Comparison of ENCODE assay signal across 8 cellular contexts in the genomic region with DNA sequence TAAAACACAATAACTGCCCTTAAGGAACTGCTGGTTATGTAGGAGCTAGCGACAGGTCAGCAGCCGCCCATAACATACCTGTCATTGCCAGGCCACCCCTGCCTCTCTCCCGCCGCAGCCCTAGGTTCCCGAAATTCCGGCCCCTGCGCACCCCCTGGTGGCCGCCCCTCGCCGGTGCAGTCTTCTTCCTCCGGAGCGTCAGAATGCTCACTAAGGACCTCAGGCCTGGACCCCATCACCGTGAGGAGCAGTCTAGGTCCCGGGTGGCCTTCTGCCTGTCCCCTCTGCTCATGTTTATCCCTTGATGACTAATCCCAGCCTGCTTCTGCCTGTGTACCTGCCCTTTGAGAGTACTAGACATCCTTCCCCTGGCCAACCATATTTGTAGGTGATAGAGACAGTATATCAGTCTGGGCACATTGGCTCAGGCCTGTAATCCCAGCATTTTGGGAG.
DNase-seq lines count a peak whose midpoint lies in the region; ATAC-seq and TF ChIP-seq lines count a peak whose summit lies in the region.

No MANE protein-coding gene starts in this region.

- no peaks in the 10 kb centered on the region for H3F3A ChIP-seq in OCI-LY1 (ENCODE audit: insufficient read depth, low read length)

- no peaks in the 10 kb centered on the region for H3K9me2 ChIP-seq in OCI-LY1 (ENCODE audit: low read depth, low read length)

- peak overlapping the region; percentile 38 for H3K4me3 ChIP-seq in OCI-LY1 (ENCODE audit: low read depth, low read length, poor library complexity, severe bottlenecking)
- H3K4me3 ChIP-seq in fibroblast of mammary gland (ENCODE audit: control insufficient read depth, low read depth, low read length), result no peak overlapping the region

- H3K27ac ChIP-seq in OCI-LY1 (ENCODE audit: low read depth, low read length, poor library complexity, severe bottlenecking) (peak overlapping the region; percentile 19), substantia nigra (ENCODE audit: low read depth, low read length, poor library complexity, severe bottlenecking) (no peak overlapping the region)

- no peaks in the 10 kb centered on the region for H3K36me3 ChIP-seq in OCI-LY1 (ENCODE audit: insufficient read depth, low read length)

- ATAC-seq in GM19455 (IDR thresholded peaks at IDR 0.05; ENCODE audit: unreplicated experiment) (peak; percentile 80), HG03520 (IDR thresholded peaks at IDR 0.05; ENCODE audit: unreplicated experiment) (peak; percentile 76)

- DNase-seq in COR-L47 (lab: John Stamatoyannopoulos, UW), result peak; percentile 54
- peak; percentile 79 for DNase-seq in activated T-cell treated with anti-CD3 and anti-CD28 coated beads for 4 hours
- peak; percentile 39 for DNase-seq in fibroblast of mammary gland (ENCODE audit: low read depth)
- DNase-seq in nucleus accumbens (lab: John Stamatoyannopoulos, UW), result peak in 50 of 56 donors; percentile 9 to 84 (median 54)
- peak in 48 of 49 donors; percentile 7 to 83 (median 54) for DNase-seq in substantia nigra (lab: John Stamatoyannopoulos, UW)

- TF ChIP-seq CTCF in OCI-LY1 (IDR thresholded peaks at IDR 0.05; ENCODE audit: low read length) (peak; percentile 98), fibroblast of mammary gland (conservative IDR thresholded peaks at IDR 0.05; ENCODE audit: control insufficient read depth, insufficient read depth, low read depth, low read length) (peak; percentile 84)

- no peak overlapping the region for H2AFZ ChIP-seq in OCI-LY1 (ENCODE audit: low read length)

- H3K79me2 ChIP-seq in OCI-LY1 (ENCODE audit: insufficient read depth, low read length), result no peaks in the 10 kb centered on the region

- H3K4me1 ChIP-seq in OCI-LY1 (ENCODE audit: insufficient read depth, low read length, severe bottlenecking), result peaks cover 13% of the 10 kb centered on the region

- no peaks in the 10 kb centered on the region for H3K27me3 ChIP-seq in OCI-LY1 (ENCODE audit: insufficient read depth, low read length)

- no peaks in the 10 kb centered on the region for H4K20me1 ChIP-seq in OCI-LY1 (ENCODE audit: insufficient read depth, low read length)

- H3K9ac ChIP-seq in OCI-LY1 (ENCODE audit: low read length), result peak overlapping the region; percentile 27; the same call in 1 of the 2 replicates

- H3K4me2 ChIP-seq in OCI-LY1 (ENCODE audit: low read length), result peak overlapping the region; percentile 56

- no peaks in the 10 kb centered on the region for H3K9me3 ChIP-seq in OCI-LY1 (ENCODE audit: low read length)
